Comparison of ENCODE assay signal across 8 cellular contexts in the genomic region with DNA sequence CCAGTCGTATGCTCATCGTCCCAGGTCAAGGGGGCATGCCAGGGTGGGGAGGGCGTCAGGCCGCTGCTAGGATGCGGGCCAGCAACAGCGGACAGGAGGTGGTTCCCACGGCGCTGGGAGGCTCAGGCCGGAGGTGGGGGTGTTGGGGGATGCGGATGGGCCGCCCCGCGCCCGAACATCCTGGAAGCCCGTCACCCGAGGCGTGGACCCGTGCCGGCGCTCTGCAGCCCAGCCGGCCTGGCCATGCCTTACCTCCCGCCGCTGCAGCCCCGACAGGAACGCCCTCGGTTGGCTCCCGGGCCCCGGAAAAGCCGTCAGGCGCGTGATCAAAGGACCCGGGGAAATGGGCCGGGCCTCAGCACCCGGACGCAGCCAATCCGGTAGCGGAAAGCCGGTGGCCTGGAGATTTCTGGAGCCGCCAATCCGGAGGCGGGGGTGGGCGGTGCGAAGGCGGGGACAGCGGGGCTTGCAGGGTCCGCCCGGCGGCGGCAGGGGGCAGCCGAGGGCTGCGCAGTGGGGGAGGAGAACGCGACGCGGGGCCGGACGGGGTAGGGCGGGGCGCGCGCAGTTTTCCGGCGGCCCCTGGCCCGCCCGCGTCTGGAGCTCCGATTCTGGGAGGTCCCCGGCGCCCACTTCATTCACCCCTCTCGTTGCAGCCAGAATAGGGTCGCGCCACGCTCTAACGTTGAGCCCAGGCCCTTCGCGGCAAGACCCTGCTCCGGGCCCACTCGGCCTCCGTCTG. TPM values are rescaled to one million over a fixed set of nuclear protein-coding genes. Genes with fewer than 3 reads are reported as not detected.
A peak's percentile ranks its signal among the peaks of the same experiment; 100 is the strongest.
DNase-seq lines count a peak whose midpoint lies in the region; ATAC-seq and TF ChIP-seq lines count a peak whose summit lies in the region.

Gene SMIM29 (minus strand): TSS at position 280 of the 742 bp plus-strand sequence. CDS start 1,215 bp downstream, outside the sequence.

- POLR2A ChIA-PET in SK-N-SH (lab: Yijun Ruan, JAX), result interaction anchor here (0.6 to 2.3 kb wide), 7 partner anchors 8 to 168 kb away, joined by 3 to 9 read pairs (median 4); partner anchors contain the start of gene HMGA1

- H2AFZ ChIP-seq in SK-N-SH (ENCODE audit: low read depth), result peak within 1 kb of the TSS; percentile 80

- H3K27ac ChIP-seq in SK-N-SH (ENCODE audit: low read depth in 2 of 2, low read length in 1 of 2), result peak within 1 kb of the TSS; percentile 78 to 97
- peak within 1 kb of the TSS; percentile 96 for H3K27ac ChIP-seq in temporal lobe (ENCODE audit: low read depth, low read length)

- H4K20me1 ChIP-seq in SK-N-SH (ENCODE audit: insufficient read depth), result no peaks in the 10 kb centered on the region

- peak within 1 kb of the TSS; percentile 92 for H3K4me2 ChIP-seq in SK-N-SH

- H3K9me3 ChIP-seq in SK-N-SH, result no peaks in the 10 kb centered on the region

- TF ChIP-seq EP300 in SK-N-SH (IDR thresholded peaks at IDR 0.05; ENCODE audit: borderline replicate concordance in 1 of 2, low read depth in 1 of 2, low read length in 1 of 2), result no peak

- H3F3A ChIP-seq in SK-N-SH (replicated peaks; ENCODE audit: insufficient read depth), result peaks cover 16% of the 10 kb centered on the region

- CTCF ChIA-PET in SK-N-SH (lab: Yijun Ruan, JAX), result interaction anchor here (0.6 to 5.6 kb wide), 44 partner anchors 8 to 452 kb away, joined by 3 to 56 read pairs (median 4); partner anchors contain the start of genes HMGA1, NUDT3 and RPS10

- peak within 1 kb of the TSS; percentile 74 for H3K4me3 ChIP-seq in GM08714 (ENCODE audit: low read length)
- H3K4me3 ChIP-seq in SK-N-SH (ENCODE audit: low read depth in 2 of 2, low read length in 1 of 2), result peak within 1 kb of the TSS; percentile 72 to 89

- DNase-seq in NCI-H1092 (lab: John Stamatoyannopoulos, UW) (peak; percentile 88), SK-N-SH (peak; percentile 98), globus pallidus (ENCODE audit: low spot score) (peak; percentile 97), omental fat pad (ENCODE audit: low spot score) (peak; percentile 87)
- DNase-seq in activated naive CD4-positive, alpha-beta T cell treated with anti-CD3 and anti-CD28 coated beads, Interleukin-2, amount 50 U/mL, for 16 hours, result peak; percentile 95

- H3K36me3 ChIP-seq in SK-N-SH (replicated peaks in 1 of 2; ENCODE audit: control insufficient read depth in 1 of 2, insufficient read depth in 2 of 2, low read length in 1 of 2), result no peaks in the 10 kb centered on the region

- peaks cover 28% of the 10 kb centered on the region for H3K79me2 ChIP-seq in SK-N-SH (ENCODE audit: insufficient read depth)

- peak; percentile 79 for TF ChIP-seq RAD21 in SK-N-SH (IDR thresholded peaks at IDR 0.05; ENCODE audit: low read length)

- WGBS in SK-N-SH (ENCODE audit: low lambda C conversion rate), result 2% methylated on average over 11 of the region's 79 CpGs

- peaks cover 22% of the 10 kb centered on the region in 2 experiments; a peak in 3 of 4 replicates for H3K4me1 ChIP-seq in SK-N-SH (ENCODE audit: control insufficient read depth in 1 of 2, insufficient read depth in 2 of 2, low read depth in 1 of 2, low read length in 1 of 2)

- H3K9ac ChIP-seq in SK-N-SH, result peak within 1 kb of the TSS; percentile 80

- peak; percentile 81 for ATAC-seq in HG02571 (IDR thresholded peaks at IDR 0.05; ENCODE audit: unreplicated experiment)
- ATAC-seq in omental fat pad (ENCODE audit: low FRiP score), result peak; percentile 88

- no peaks in the 10 kb centered on the region for H3K9me2 ChIP-seq in SK-N-SH

- TF ChIP-seq CTCF in SK-N-SH (IDR thresholded peaks at IDR 0.05), result peak; percentile 77
- TF ChIP-seq CTCF in omental fat pad (IDR thresholded peaks at IDR 0.05), result peak in 2 of 3 donors; percentile 5 to 43

- no peaks in the 10 kb centered on the region for H3K27me3 ChIP-seq in SK-N-SH (ENCODE audit: insufficient read depth)

TF ChIP-seq in SK-N-SH, 30 proteins besides CTCF, POLR2A, EP300 and RAD21 (continues in another document):
- TF ChIP-seq FOXJ3 (CRISPR knock-in tag; IDR thresholded peaks at IDR 0.05), result no peak; the same call in 1 of the 2 replicates
- no peak for TF ChIP-seq RCOR1 (IDR thresholded peaks at IDR 0.05; ENCODE audit: low read length)
- no peak for TF ChIP-seq FOXM1 (IDR thresholded peaks at IDR 0.05; ENCODE audit: low read depth)
- TF ChIP-seq YY1 (IDR thresholded peaks at IDR 0.05; ENCODE audit: low read depth), result no peak
- TF ChIP-seq, protein P1, sequence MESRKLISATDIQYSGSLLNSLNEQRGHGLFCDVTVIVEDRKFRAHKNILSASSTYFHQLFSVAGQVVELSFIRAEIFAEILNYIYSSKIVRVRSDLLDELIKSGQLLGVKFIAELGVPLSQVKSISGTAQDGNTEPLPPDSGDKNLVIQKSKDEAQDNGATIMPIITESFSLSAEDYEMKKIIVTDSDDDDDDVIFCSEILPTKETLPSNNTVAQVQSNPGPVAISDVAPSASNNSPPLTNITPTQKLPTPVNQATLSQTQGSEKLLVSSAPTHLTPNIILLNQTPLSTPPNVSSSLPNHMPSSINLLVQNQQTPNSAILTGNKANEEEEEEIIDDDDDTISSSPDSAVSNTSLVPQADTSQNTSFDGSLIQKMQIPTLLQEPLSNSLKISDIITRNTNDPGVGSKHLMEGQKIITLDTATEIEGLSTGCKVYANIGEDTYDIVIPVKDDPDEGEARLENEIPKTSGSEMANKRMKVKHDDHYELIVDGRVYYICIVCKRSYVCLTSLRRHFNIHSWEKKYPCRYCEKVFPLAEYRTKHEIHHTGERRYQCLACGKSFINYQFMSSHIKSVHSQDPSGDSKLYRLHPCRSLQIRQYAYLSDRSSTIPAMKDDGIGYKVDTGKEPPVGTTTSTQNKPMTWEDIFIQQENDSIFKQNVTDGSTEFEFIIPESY (IDR thresholded peaks at IDR 0.05; ENCODE audit: borderline replicate concordance, low read depth), result no peak
- peak; percentile 18; the same call in 1 of the 2 replicates for TF ChIP-seq POLR2AphosphoS5 (IDR thresholded peaks at IDR 0.05; ENCODE audit: low read depth, low read length)
- peak; percentile 70 for TF ChIP-seq SMC3 (IDR thresholded peaks at IDR 0.05; ENCODE audit: low read depth, low read length)
- peak; percentile 96 for TF ChIP-seq MXI1 (IDR thresholded peaks at IDR 0.05; ENCODE audit: low read depth, low read length)
- no peak for TF ChIP-seq MEF2A (IDR thresholded peaks at IDR 0.05; ENCODE audit: borderline replicate concordance, low read depth)
- TF ChIP-seq TCF12 (IDR thresholded peaks at IDR 0.05), result no peak
- TF ChIP-seq FOSL2 (IDR thresholded peaks at IDR 0.05; ENCODE audit: borderline replicate concordance, low read depth), result no peak
- no peak for TF ChIP-seq CHD2 (IDR thresholded peaks at IDR 0.05; ENCODE audit: low read length, partially characterized antibody)
- no peak; the same call in 1 of the 2 replicates for TF ChIP-seq TAF1 (IDR thresholded peaks at IDR 0.05; ENCODE audit: borderline replicate concordance, low read depth, low read length)
- no peak for TF ChIP-seq JUND (IDR thresholded peaks at IDR 0.05)
- TF ChIP-seq, protein P2, sequence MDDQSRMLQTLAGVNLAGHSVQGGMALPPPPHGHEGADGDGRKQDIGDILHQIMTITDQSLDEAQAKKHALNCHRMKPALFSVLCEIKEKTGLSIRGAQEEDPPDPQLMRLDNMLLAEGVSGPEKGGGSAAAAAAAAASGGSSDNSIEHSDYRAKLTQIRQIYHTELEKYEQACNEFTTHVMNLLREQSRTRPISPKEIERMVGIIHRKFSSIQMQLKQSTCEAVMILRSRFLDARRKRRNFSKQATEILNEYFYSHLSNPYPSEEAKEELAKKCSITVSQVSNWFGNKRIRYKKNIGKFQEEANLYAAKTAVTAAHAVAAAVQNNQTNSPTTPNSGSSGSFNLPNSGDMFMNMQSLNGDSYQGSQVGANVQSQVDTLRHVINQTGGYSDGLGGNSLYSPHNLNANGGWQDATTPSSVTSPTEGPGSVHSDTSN (IDR thresholded peaks at IDR 0.05), result peak; percentile 46; the same call in 1 of the 2 replicates
- peak; percentile 34; the same call in 1 of the 2 replicates for TF ChIP-seq ELF1 (IDR thresholded peaks at IDR 0.05)
- TF ChIP-seq, protein P3, sequence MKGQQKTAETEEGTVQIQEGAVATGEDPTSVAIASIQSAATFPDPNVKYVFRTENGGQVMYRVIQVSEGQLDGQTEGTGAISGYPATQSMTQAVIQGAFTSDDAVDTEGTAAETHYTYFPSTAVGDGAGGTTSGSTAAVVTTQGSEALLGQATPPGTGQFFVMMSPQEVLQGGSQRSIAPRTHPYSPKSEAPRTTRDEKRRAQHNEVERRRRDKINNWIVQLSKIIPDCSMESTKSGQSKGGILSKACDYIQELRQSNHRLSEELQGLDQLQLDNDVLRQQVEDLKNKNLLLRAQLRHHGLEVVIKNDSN (IDR thresholded peaks at IDR 0.05; ENCODE audit: borderline replicate concordance, low read depth), result peak; percentile 76
- peak; percentile 32 for TF ChIP-seq NRF1 (IDR thresholded peaks at IDR 0.05; ENCODE audit: low read depth, low read length)
- TF ChIP-seq RFX5 (IDR thresholded peaks at IDR 0.05; ENCODE audit: low read length), result peak; percentile 54; the same call in 1 of the 2 replicates
- TF ChIP-seq, protein P4, sequence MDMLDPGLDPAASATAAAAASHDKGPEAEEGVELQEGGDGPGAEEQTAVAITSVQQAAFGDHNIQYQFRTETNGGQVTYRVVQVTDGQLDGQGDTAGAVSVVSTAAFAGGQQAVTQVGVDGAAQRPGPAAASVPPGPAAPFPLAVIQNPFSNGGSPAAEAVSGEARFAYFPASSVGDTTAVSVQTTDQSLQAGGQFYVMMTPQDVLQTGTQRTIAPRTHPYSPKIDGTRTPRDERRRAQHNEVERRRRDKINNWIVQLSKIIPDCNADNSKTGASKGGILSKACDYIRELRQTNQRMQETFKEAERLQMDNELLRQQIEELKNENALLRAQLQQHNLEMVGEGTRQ (IDR thresholded peaks at IDR 0.05; ENCODE audit: borderline replicate concordance, low read depth, low read length), result no peak

RNA-seq across cellular contexts. Expression of gene SMIM29, which starts in this region (rescaled TPM):
- 50.2 and 52.2 TPM in 2 replicates for polyA plus RNA-seq in SK-N-SH (2012; rRNA removed)
- polyA plus RNA-seq in SK-N-SH (2012; cell fraction: cytosol; rRNA removed), result 20.6 and 31.3 TPM in 2 replicates
- 41.8 and 68.7 TPM in 2 replicates for polyA plus RNA-seq in SK-N-SH (2012; cell fraction: nucleus; rRNA removed)
- 10 to 100 TPM; 11.8 to 23.8 (median 17.2) TPM for total RNA-seq in omental fat pad
- 12.5 TPM for total RNA-seq in temporal lobe

Comparison
In these comparisons a context has a peak if more than half of its experiments do, and no peak if none do; other contexts are left out.
1. Peak in every context shown above with its lines: DNase-seq, ATAC-seq, H3K4me3 ChIP-seq and H3K27ac ChIP-seq.